12 cellular contexts compared by ENCODE assay signal in genomic region chr6:170287371-170287876, GRCh38. TPM values are rescaled to one million over a fixed set of nuclear protein-coding genes. Genes with fewer than 3 reads are reported as not detected.
DNase-seq lines count a peak whose midpoint lies in the region; ATAC-seq and TF ChIP-seq lines count a peak whose summit lies in the region.
"Had no signal": no experiment of that assay in that cellular context is flagged by ENCODE, and none has a peak within 500 bp of the region (broad histone marks: within the 10 kb centered on the region; RNA-seq: fewer than 3 reads in every experiment).

No MANE protein-coding gene starts in this region.

- 40 to 73% methylated on average over 1 to 12 of the region's 12 CpGs for WGBS in transverse colon (ENCODE audit: low coverage in 1 of 2), 2 donors

- peak overlapping the region in 1 of 4 donors; percentile 72 for H3K4me3 ChIP-seq in transverse colon
- H3K4me3 ChIP-seq: adrenal gland had no signal

- no peak for DNase-seq in activated CD8-positive, alpha-beta T cell treated with anti-CD3 and anti-CD28 coated beads, Interleukin-2, amount 10 ng/mL, durations not matched to agents 7 days and 5 days
- no peak for DNase-seq in activated CD8-positive, alpha-beta T cell treated with anti-CD3 and anti-CD28 coated beads for 36 hours
- DNase-seq in globus pallidus (ENCODE audit: low spot score) (peak; percentile 62), naive B cell (no peak), transverse colon (no peak), KG1 (lab: John Stamatoyannopoulos, UW) (no peak)
- DNase-seq in stimulated activated naive CD4-positive, alpha-beta T cell treated with Interleukin-2 at 50 U/mL for 16 hours (lab: John Stamatoyannopoulos, UW) = no peak
- DNase-seq: effector CD4-positive, alpha-beta T cell; Kasumi-1; NCI-H2029 had no signal

- in situ Hi-C loops in transverse colon (cut with MboI; ENCODE audit: low pct_ligation_motif_present in 1 of 4, low pct_unique_long_range_greater_than_20kb in 1 of 4, low sequenced_read_pairs in 3 of 4) = no loop called here

- CTCF ChIA-PET in activated CD8-positive, alpha-beta T cell treated with anti-CD3 and anti-CD28 coated beads, Interleukin-2, amount 10 ng/mL, durations not matched to agents 7 days and 5 days (lab: Charles Lee) = no interaction called here
- CTCF ChIA-PET in activated CD8-positive, alpha-beta T cell treated with anti-CD3 and anti-CD28 coated beads for 36 hours (lab: Charles Lee) = no interaction called here

- H3K4me1 ChIP-seq in transverse colon = peaks cover 9 to 48% (median 38%) of the 10 kb centered on the region in 4 donors

- POLR2A ChIA-PET in activated CD8-positive, alpha-beta T cell treated with anti-CD3 and anti-CD28 coated beads, Interleukin-2, amount 10 ng/mL, durations not matched to agents 7 days and 5 days (lab: Charles Lee) = interaction anchor here (1.0 kb wide), 1 partner anchor 138 kb away, joined by 3 read pairs; no protein-coding TSS in a partner anchor
- POLR2A ChIA-PET in activated CD8-positive, alpha-beta T cell treated with anti-CD3 and anti-CD28 coated beads for 36 hours (lab: Charles Lee) = interaction anchor here (1.4 kb wide), 1 partner anchor 16 kb away, joined by 4 read pairs; no protein-coding TSS in a partner anchor

- peak overlapping the region; percentile 74 to 86 (median 85) for H3K27ac ChIP-seq in transverse colon

- peaks cover 26% of the 10 kb centered on the region for H3K4me1 Mint-ChIP-seq in activated CD8-positive, alpha-beta T cell treated with anti-CD3 and anti-CD28 coated beads, Interleukin-2, amount 10 ng/mL, durations not matched to agents 7 days and 5 days (ENCODE audit: low read depth)
- peaks cover 15% of the 10 kb centered on the region for H3K4me1 Mint-ChIP-seq in activated CD8-positive, alpha-beta T cell treated with anti-CD3 and anti-CD28 coated beads for 36 hours (ENCODE audit: low read depth)
- H3K4me1 Mint-ChIP-seq in naive B cell = peaks cover 17 to 29% (median 23%) of the 10 kb centered on the region in 3 donors

- H3K36me3 ChIP-seq in transverse colon = no peaks in the 10 kb centered on the region

- intact Hi-C loops in activated CD8-positive, alpha-beta T cell treated with anti-CD3 and anti-CD28 coated beads for 36 hours (cut with micrococcal nuclease) = no loop called here
- intact Hi-C loops in transverse colon (cut with DNase I; ENCODE audit: low total_unique reads) = no loop called here

- H3K36me3 Mint-ChIP-seq in activated CD8-positive, alpha-beta T cell treated with anti-CD3 and anti-CD28 coated beads, Interleukin-2, amount 10 ng/mL, durations not matched to agents 7 days and 5 days (ENCODE audit: low read depth) = peaks cover 28% of the 10 kb centered on the region
- peaks cover 2% of the 10 kb centered on the region for H3K36me3 Mint-ChIP-seq in activated CD8-positive, alpha-beta T cell treated with anti-CD3 and anti-CD28 coated beads for 36 hours (ENCODE audit: low read depth)
- H3K36me3 Mint-ChIP-seq in naive B cell = no peaks in the 10 kb centered on the region

- peaks cover 51% of the 10 kb centered on the region for H3K27me3 ChIP-seq in transverse colon
- H3K27me3 ChIP-seq: adrenal gland had no signal

- no peaks in the 10 kb centered on the region for H3K9me3 Mint-ChIP-seq in activated CD8-positive, alpha-beta T cell treated with anti-CD3 and anti-CD28 coated beads, Interleukin-2, amount 10 ng/mL, durations not matched to agents 7 days and 5 days (ENCODE audit: insufficient read depth)
- no peaks in the 10 kb centered on the region for H3K9me3 Mint-ChIP-seq in activated CD8-positive, alpha-beta T cell treated with anti-CD3 and anti-CD28 coated beads for 36 hours
- peaks cover 0 to 2% (median 0%) of the 10 kb centered on the region in 7 donors for H3K9me3 Mint-ChIP-seq in naive B cell

- no peak for ATAC-seq in activated CD8-positive, alpha-beta T cell treated with anti-CD3 and anti-CD28 coated beads, Interleukin-2, amount 10 ng/mL, durations not matched to agents 7 days and 5 days
- no peak for ATAC-seq in activated CD8-positive, alpha-beta T cell treated with anti-CD3 and anti-CD28 coated beads for 36 hours
- ATAC-seq in naive B cell (ENCODE audit: low read depth in 2 of 2) (no peak), HG03045 (IDR thresholded peaks at IDR 0.05; ENCODE audit: unreplicated experiment) (no peak)

- TF ChIP-seq EP300 in transverse colon (IDR thresholded peaks at IDR 0.05; ENCODE audit: low read depth) = no peak

- TF ChIP-seq CTCF in activated CD8-positive, alpha-beta T cell treated with anti-CD3 and anti-CD28 coated beads for 36 hours (IDR thresholded peaks at IDR 0.05) = no peak
- no peak for TF ChIP-seq CTCF in transverse colon (IDR thresholded peaks at IDR 0.05)

- no peak overlapping the region for H3K27ac Mint-ChIP-seq in activated CD8-positive, alpha-beta T cell treated with anti-CD3 and anti-CD28 coated beads, Interleukin-2, amount 10 ng/mL, durations not matched to agents 7 days and 5 days
- no peak overlapping the region for H3K27ac Mint-ChIP-seq in activated CD8-positive, alpha-beta T cell treated with anti-CD3 and anti-CD28 coated beads for 36 hours
- H3K27ac Mint-ChIP-seq in naive B cell = no peak overlapping the region

- peaks cover 14% of the 10 kb centered on the region for H3K27me3 Mint-ChIP-seq in activated CD8-positive, alpha-beta T cell treated with anti-CD3 and anti-CD28 coated beads, Interleukin-2, amount 10 ng/mL, durations not matched to agents 7 days and 5 days (ENCODE audit: low read depth)
- H3K27me3 Mint-ChIP-seq in activated CD8-positive, alpha-beta T cell treated with anti-CD3 and anti-CD28 coated beads for 36 hours = peaks cover 11% of the 10 kb centered on the region
- H3K27me3 Mint-ChIP-seq in naive B cell = peaks cover 18 to 55% (median 42%) of the 10 kb centered on the region in 3 donors

- TF ChIP-seq POLR2A in transverse colon (IDR thresholded peaks at IDR 0.05) = no peak

- peak overlapping the region; percentile 80 for H3K4me3 Mint-ChIP-seq in activated CD8-positive, alpha-beta T cell treated with anti-CD3 and anti-CD28 coated beads, Interleukin-2, amount 10 ng/mL, durations not matched to agents 7 days and 5 days
- no peak overlapping the region for H3K4me3 Mint-ChIP-seq in activated CD8-positive, alpha-beta T cell treated with anti-CD3 and anti-CD28 coated beads for 36 hours
- H3K4me3 Mint-ChIP-seq in naive B cell = peak overlapping the region in 5 of 8 donors; percentile 16 to 91 (median 53)

- H3K9me3 ChIP-seq in transverse colon = no peaks in the 10 kb centered on the region
- H3K9me3 ChIP-seq: adrenal gland had no signal

RNA-seq across cellular contexts. Expression of gene DLL1, which starts 3.5 kb away (rescaled TPM):
- total RNA-seq in activated CD8-positive, alpha-beta T cell treated with anti-CD3 and anti-CD28 coated beads, Interleukin-2, amount 10 ng/mL, durations not matched to agents 7 days and 5 days = 10 to 100 TPM; 10.7 to 12.3 TPM
- 1 to 10 TPM; 1.9 to 2.4 TPM for total RNA-seq in activated CD8-positive, alpha-beta T cell treated with anti-CD3 and anti-CD28 coated beads for 36 hours
- 1 to 10 TPM in 2 of 6 donors, under 1 TPM in 2, not detected in 2; 0.19 to 1.4 (median 0.98) TPM for polyA plus RNA-seq in naive B cell (ENCODE audit: low read depth in 6 of 6)
- total RNA-seq in transverse colon = 10 to 100 TPM; 15.0 to 46.2 (median 25.9) TPM

RNA-seq across cellular contexts. Expression of gene FAM120B, which starts 19.1 kb away (rescaled TPM):
- total RNA-seq in activated CD8-positive, alpha-beta T cell treated with anti-CD3 and anti-CD28 coated beads, Interleukin-2, amount 10 ng/mL, durations not matched to agents 7 days and 5 days = 10 to 100 TPM; 25.5 to 26.0 TPM
- 10 to 100 TPM; 19.0 to 19.5 TPM for total RNA-seq in activated CD8-positive, alpha-beta T cell treated with anti-CD3 and anti-CD28 coated beads for 36 hours
- 10 to 100 TPM in 5 of 6 donors, 1 to 10 TPM in 1; 8.3 to 35.2 (median 27.5) TPM for polyA plus RNA-seq in naive B cell (ENCODE audit: low read depth in 6 of 6)
- 10 to 100 TPM; 24.7 to 35.9 (median 26.7) TPM for total RNA-seq in transverse colon
